In genomic region chr13:73849292-73849691, GRCh38 we compare ENCODE assay signal across 3 cellular contexts.
TF ChIP-seq lines count a peak whose summit lies in the region.

No MANE protein-coding gene starts in this region.

TF ChIP-seq in IMR-90, 13 proteins besides CTCF, POLR2A, EP300 and RAD21:
- peak; percentile 46; the same call in 1 of the 2 replicates for TF ChIP-seq SMC3 (IDR thresholded peaks at IDR 0.05; ENCODE audit: low read depth, low read length)
- no peak for TF ChIP-seq RCOR1 (IDR thresholded peaks at IDR 0.05; ENCODE audit: insufficient replicate concordance, low read length)

TF ChIP-seq in GM12878, 131 proteins besides CTCF, POLR2A, EP300 and RAD21:
- no peak for TF ChIP-seq USF2 (IDR thresholded peaks at IDR 0.05; ENCODE audit: borderline replicate concordance, low read depth, low read length)
- no peak for TF ChIP-seq BRCA1 (IDR thresholded peaks at IDR 0.05; ENCODE audit: low read depth, low read length)
- peak; percentile 42; the same call in 1 of the 2 replicates for TF ChIP-seq ZNF384 (IDR thresholded peaks at IDR 0.05; ENCODE audit: borderline replicate concordance, low read depth, low read length)
- TF ChIP-seq ZNF274 (IDR thresholded peaks at IDR 0.05; ENCODE audit: insufficient read depth, insufficient read length): no peak
- TF ChIP-seq HDGF (IDR thresholded peaks at IDR 0.05): no peak
- TF ChIP-seq NFXL1 (IDR thresholded peaks at IDR 0.05; ENCODE audit: borderline replicate concordance): no peak
- TF ChIP-seq PAX5 (IDR thresholded peaks at IDR 0.05; ENCODE audit: borderline replicate concordance, low read depth, low read length): no peak
- TF ChIP-seq EGR1 (IDR thresholded peaks at IDR 0.05; ENCODE audit: borderline replicate concordance in 1 of 2, low read depth in 2 of 2, low read length in 2 of 2): no peak
- no peak for TF ChIP-seq BCLAF1 (IDR thresholded peaks at IDR 0.05)

TF ChIP-seq in neural cell, 6 proteins besides CTCF, POLR2A, EP300 and RAD21:
- TF ChIP-seq REST (IDR thresholded peaks at IDR 0.05; ENCODE audit: borderline replicate concordance) (no peak), TAF1 (IDR thresholded peaks at IDR 0.05; ENCODE audit: low read depth) (no peak), MXI1 (conservative IDR thresholded peaks at IDR 0.05; ENCODE audit: poor library complexity, severe bottlenecking) (no peak), SMC3 (conservative IDR thresholded peaks at IDR 0.05; ENCODE audit: poor library complexity) (no peak), POLR2AphosphoS5 (IDR thresholded peaks at IDR 0.05) (no peak), EZH2 (IDR thresholded peaks at IDR 0.05; ENCODE audit: borderline replicate concordance, insufficient read depth, low read length, poor library complexity, severe bottlenecking) (no peak)
